Comparison of ENCODE assay signal across 12 cellular contexts in genomic region chr16:29318037-29318436, GRCh38.
DNase-seq lines count a peak whose midpoint lies in the region; ATAC-seq and TF ChIP-seq lines count a peak whose summit lies in the region.
"Had no signal": no experiment of that assay in that cellular context is flagged by ENCODE, and none has a peak within 500 bp of the region (broad histone marks: within the 10 kb centered on the region; RNA-seq: fewer than 3 reads in every experiment).

No MANE protein-coding gene starts in this region.

- H4K8ac ChIP-seq in mesenchymal stem cell (ENCODE audit: low read length), result peak overlapping the region; percentile 69

- in situ Hi-C loops in KBM-7 (cut with MboI; ENCODE audit: low pct_unique_long_range_greater_than_20kb, low sequenced_read_pairs), result no loop called here

- H3K27ac ChIP-seq in mesenchymal stem cell (ENCODE audit: low read length, poor library complexity, severe bottlenecking) (no peak overlapping the region), suprapubic skin (no peak overlapping the region)

- WGBS in mesenchymal stem cell, result 47% methylated on average over 12 of the region's 16 CpGs
- WGBS in suprapubic skin, result 95% methylated on average over 16 of the region's 16 CpGs

- no peak for TF ChIP-seq EP300 in suprapubic skin (IDR thresholded peaks at IDR 0.05)

- H2BK5ac ChIP-seq in mesenchymal stem cell (ENCODE audit: low read depth, low read length, poor library complexity, severe bottlenecking), result no peak overlapping the region

- H2AK5ac ChIP-seq in mesenchymal stem cell (ENCODE audit: low read length, severe bottlenecking), result no peak overlapping the region

- no peak overlapping the region for H2BK15ac ChIP-seq in mesenchymal stem cell (ENCODE audit: low read depth, poor library complexity, severe bottlenecking)

- no peak overlapping the region for H3K14ac ChIP-seq in mesenchymal stem cell (ENCODE audit: low read length in 2 of 2)

- peak overlapping the region in 1 of 2 experiments; percentile 63 for H2BK12ac ChIP-seq in mesenchymal stem cell (ENCODE audit: low read length in 2 of 2)

- no peak overlapping the region for H4K91ac ChIP-seq in mesenchymal stem cell (ENCODE audit: low read length)

- no peak overlapping the region for H2AFZ ChIP-seq in mesenchymal stem cell (ENCODE audit: low read depth, low read length)

- H3K36me3 ChIP-seq in mesenchymal stem cell (ENCODE audit: control insufficient read depth in 1 of 2, insufficient read depth in 2 of 2, low read depth in 1 of 2, low read length in 2 of 2) (no peaks in the 10 kb centered on the region), suprapubic skin (no peaks in the 10 kb centered on the region)
- H3K36me3 ChIP-seq: esophagus squamous epithelium had no signal

- no peak overlapping the region for H3K23ac ChIP-seq in mesenchymal stem cell (ENCODE audit: low read length in 2 of 2)

- H3K9ac ChIP-seq in mesenchymal stem cell (ENCODE audit: low read length), result peak overlapping the region; percentile 80

- H3K4me1 ChIP-seq in mesenchymal stem cell (ENCODE audit: control insufficient read depth, insufficient read depth, low read depth, low read length) (peaks cover 24% of the 10 kb centered on the region), suprapubic skin (peaks cover 7% of the 10 kb centered on the region)

- H3K79me1 ChIP-seq in mesenchymal stem cell (replicated peaks; ENCODE audit: low read length, poor library complexity, severe bottlenecking), result no peaks in the 10 kb centered on the region

- H3K4ac ChIP-seq in mesenchymal stem cell (ENCODE audit: low read depth in 1 of 2, low read length in 2 of 2), result no peak overlapping the region

- ATAC-seq in GM21528 (IDR thresholded peaks at IDR 0.05; ENCODE audit: low FRiP score, unreplicated experiment) (no peak), GM21526 (IDR thresholded peaks at IDR 0.05; ENCODE audit: low FRiP score, unreplicated experiment) (no peak)

- no peak overlapping the region for H3K4me2 ChIP-seq in mesenchymal stem cell (ENCODE audit: low read length, poor library complexity, severe bottlenecking)

- TF ChIP-seq POLR2A in suprapubic skin (IDR thresholded peaks at IDR 0.05), result no peak

- H3K27me3 ChIP-seq in mesenchymal stem cell (ENCODE audit: control insufficient read depth in 1 of 2, insufficient read depth in 1 of 2, low read length in 2 of 2) (peaks cover 0 to 4% of the 10 kb centered on the region in 2 experiments), suprapubic skin (no peaks in the 10 kb centered on the region)
- H3K27me3 ChIP-seq: esophagus squamous epithelium had no signal

- no peak overlapping the region for H2BK120ac ChIP-seq in mesenchymal stem cell (ENCODE audit: low read depth, low read length)

- H3K18ac ChIP-seq in mesenchymal stem cell (ENCODE audit: low read depth in 1 of 2, low read length in 2 of 2), result peak overlapping the region in 1 of 2 experiments; percentile 28

- H3K9me3 ChIP-seq in mesenchymal stem cell (ENCODE audit: control insufficient read depth, low read length), result no peaks in the 10 kb centered on the region
- H3K9me3 ChIP-seq in suprapubic skin, result no peaks in the 10 kb centered on the region
- H3K9me3 ChIP-seq: esophagus squamous epithelium had no signal

- DNase-seq in AG10803 (ENCODE audit: low read depth), result no peak
- DNase-seq in KBM-7, result peak; percentile 27
- DNase-seq in choroid plexus epithelial cell (ENCODE audit: low read depth), result peak; percentile 40
- peak; percentile 40 for DNase-seq in mesenchymal stem cell
- no peak for DNase-seq in suprapubic skin (ENCODE audit: low spot score in 2 of 2)
- no peak for DNase-seq in RKO (ENCODE audit: low spot score)
- DNase-seq: C1 segment of cervical spinal cord, esophagus squamous epithelium, Karpas-422, NCI-H2081 treated with DMSO at 0.1 percent for 48 hours had no signal

- H3K4me3 ChIP-seq in AG10803 (ENCODE audit: low read length) (no peak overlapping the region), choroid plexus epithelial cell (ENCODE audit: low read depth, low read length) (no peak overlapping the region), mesenchymal stem cell (ENCODE audit: insufficient read depth in 1 of 2, low read depth in 1 of 2, low read length in 2 of 2) (no peak overlapping the region), suprapubic skin (no peak overlapping the region)
- H3K4me3 ChIP-seq: esophagus squamous epithelium had no signal

- TF ChIP-seq CTCF in AG10803 (conservative IDR thresholded peaks at IDR 0.05; ENCODE audit: low read length) (peak; percentile 30; the same call in 1 of the 2 replicates), choroid plexus epithelial cell (conservative IDR thresholded peaks at IDR 0.05; ENCODE audit: low read depth, low read length) (peak; percentile 63), suprapubic skin (IDR thresholded peaks at IDR 0.05) (no peak)

Comparison
In these comparisons a context has a peak if more than half of its experiments do, and no peak if none do; other contexts are left out.
1. DNase-seq: peak in KBM-7 (single experiment), choroid plexus epithelial cell (single experiment) and mesenchymal stem cell (single experiment); none in AG10803 (single experiment), suprapubic skin (0 of 2) and RKO (single experiment).
2. CTCF ChIP-seq: peak in AG10803 (single experiment) and choroid plexus epithelial cell (single experiment); none in suprapubic skin (0 of 2).